8 cellular contexts compared by ENCODE assay signal in genomic region chr6:75735491-75736186, GRCh38.
DNase-seq lines count a peak whose midpoint lies in the region; ATAC-seq and TF ChIP-seq lines count a peak whose summit lies in the region.

No MANE protein-coding gene starts in this region.

- H3K27me3 Mint-ChIP-seq in stimulated activated memory B cell treated with anti-CD40 and anti-IgM and Interleukin-4, amounts not matched to agents 10 μg/mL and 1 μg/mL and 100 μg/mL, for 72 hours: peaks cover 8% of the 10 kb centered on the region

- H3K36me3 Mint-ChIP-seq in stimulated activated memory B cell treated with anti-CD40 and anti-IgM and Interleukin-4, amounts not matched to agents 10 μg/mL and 1 μg/mL and 100 μg/mL, for 72 hours: no peaks in the 10 kb centered on the region

- no peak for TF ChIP-seq CTCF in LNCaP clone FGC (IDR thresholded peaks at IDR 0.05; ENCODE audit: control insufficient read depth, extremely low read depth, insufficient read depth)

- no peak overlapping the region for H3K4me3 ChIP-seq in LNCaP clone FGC (ENCODE audit: low read depth, low read length)

- H3K4me1 Mint-ChIP-seq in stimulated activated memory B cell treated with anti-CD40 and anti-IgM and Interleukin-4, amounts not matched to agents 10 μg/mL and 1 μg/mL and 100 μg/mL, for 72 hours: no peaks in the 10 kb centered on the region

- H3K4me3 Mint-ChIP-seq in stimulated activated memory B cell treated with anti-CD40 and anti-IgM and Interleukin-4, amounts not matched to agents 10 μg/mL and 1 μg/mL and 100 μg/mL, for 72 hours: no peak overlapping the region

- no peak overlapping the region for H3K27ac Mint-ChIP-seq in stimulated activated memory B cell treated with anti-CD40 and anti-IgM and Interleukin-4, amounts not matched to agents 10 μg/mL and 1 μg/mL and 100 μg/mL, for 72 hours

- H3K9me3 Mint-ChIP-seq in stimulated activated memory B cell treated with anti-CD40 and anti-IgM and Interleukin-4, amounts not matched to agents 10 μg/mL and 1 μg/mL and 100 μg/mL, for 72 hours: no peaks in the 10 kb centered on the region

- peak; percentile 81 for ATAC-seq in GM21723 (IDR thresholded peaks at IDR 0.05; ENCODE audit: unreplicated experiment)
- no peak for ATAC-seq in stimulated activated memory B cell treated with anti-CD40 and anti-IgM and Interleukin-4, amounts not matched to agents 10 μg/mL and 1 μg/mL and 100 μg/mL, for 72 hours

- peak; percentile 30 for DNase-seq in EL
- DNase-seq in LNCaP clone FGC (ENCODE audit: low read depth): peak; percentile 96
- peak; percentile 58 for DNase-seq in glomerular visceral epithelial cell (ENCODE audit: extremely low spot score)
- DNase-seq in pons (ENCODE audit: low spot score): no peak
- DNase-seq in NCI-H1436 treated with DMSO at 0.1 percent for 48 hours (lab: John Stamatoyannopoulos, UW): no peak
- no peak for DNase-seq in NCI-H82 (lab: John Stamatoyannopoulos, UW)

Comparison
In these comparisons a context has a peak if more than half of its experiments do, and no peak if none do; other contexts are left out.
1. DNase-seq: peak in EL (single experiment), LNCaP clone FGC (single experiment) and glomerular visceral epithelial cell (single experiment); none in pons (single experiment), NCI-H1436 treated with DMSO at 0.1 percent for 48 hours (single experiment) and NCI-H82 (single experiment).